In the genomic region with DNA sequence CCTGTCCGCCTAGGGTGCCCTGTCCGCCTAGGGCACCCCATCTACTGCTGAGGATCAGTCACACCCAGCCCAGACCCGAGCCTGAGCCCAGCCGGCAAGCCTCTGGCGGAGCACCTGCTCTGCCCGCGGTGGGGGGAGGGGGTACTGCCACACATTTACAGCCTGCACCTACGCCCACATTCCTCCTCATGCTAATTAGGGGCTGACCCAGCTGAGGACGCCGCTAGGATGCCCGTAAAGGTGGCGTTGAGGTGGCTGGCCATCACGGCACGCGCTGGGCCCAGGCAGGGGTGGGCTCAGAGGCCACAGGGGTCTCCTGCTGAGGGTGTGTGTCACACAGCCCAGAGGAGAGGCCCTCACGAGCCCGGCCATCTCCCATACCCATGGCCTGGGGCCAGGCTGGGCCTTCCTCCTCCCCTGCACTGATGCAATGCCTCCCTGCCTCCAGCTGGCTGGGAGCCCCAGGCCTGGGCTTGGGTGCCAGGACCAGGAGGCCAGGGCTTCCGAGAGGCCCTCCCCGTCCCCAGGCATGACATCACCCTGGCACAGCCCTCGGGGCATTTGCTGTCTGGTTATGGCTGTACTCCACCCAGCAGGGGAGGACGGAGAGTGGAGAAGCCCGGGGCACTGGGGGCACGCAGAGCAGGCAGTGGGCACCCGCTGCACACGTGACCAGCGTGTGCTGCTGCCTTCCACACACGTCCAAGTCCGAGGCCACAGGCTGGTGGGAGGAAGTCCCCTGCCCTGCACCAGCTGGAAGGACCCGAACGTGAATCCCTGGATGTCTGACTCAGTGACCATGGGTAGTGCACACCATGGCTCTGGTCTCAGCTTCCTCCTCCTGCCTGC, we compare ENCODE assay signal across 8 cellular contexts. TPM values are rescaled to one million over a fixed set of nuclear protein-coding genes. Genes with fewer than 3 reads are reported as not detected.
DNase-seq lines count a peak whose midpoint lies in the region; ATAC-seq, FAIRE-seq and TF ChIP-seq lines count a peak whose summit lies in the region.

No MANE protein-coding gene starts in this region.

- no peak for TF ChIP-seq EP300 in HepG2 (IDR thresholded peaks at IDR 0.05; ENCODE audit: low read depth in 2 of 2, low read length in 2 of 2)
- TF ChIP-seq EP300 in HepG2 (CRISPR knock-in tag; IDR thresholded peaks at IDR 0.05; ENCODE audit: borderline replicate concordance) = no peak

- no peak overlapping the region for H3K4me2 ChIP-seq in HepG2 (ENCODE audit: low read depth, low read length)

- TF ChIP-seq CTCF in AG04449 (IDR thresholded peaks at IDR 0.05; ENCODE audit: insufficient read depth, low read length, missing control alignments) (no peak), HepG2 (CRISPR knock-in tag; IDR thresholded peaks at IDR 0.05) (no peak), thyroid gland (IDR thresholded peaks at IDR 0.05) (peak in 1 of 6 experiments; percentile 5)

- intact Hi-C loops in HepG2 (cut with micrococcal nuclease; ENCODE audit: unreplicated experiment) = no loop called here
- intact Hi-C loops in thyroid gland (cut with DNase I) = no loop called here

- H3K9ac ChIP-seq in HepG2 (ENCODE audit: insufficient read depth, low read depth, low read length) = no peak overlapping the region

- ATAC-seq in HepG2 (no peak), GM21515 (IDR thresholded peaks at IDR 0.05; ENCODE audit: unreplicated experiment) (no peak), GM18858 (IDR thresholded peaks at IDR 0.05; ENCODE audit: unreplicated experiment) (no peak), GM21717 (IDR thresholded peaks at IDR 0.05; ENCODE audit: unreplicated experiment) (no peak)

- H3K4me1 ChIP-seq in HepG2 (ENCODE audit: insufficient read depth, low read length) = no peaks in the 10 kb centered on the region
- H3K4me1 ChIP-seq in thyroid gland = peaks cover 9 to 29% of the 10 kb centered on the region in 2 donors

- H3K9me3 ChIP-seq in HepG2 (ENCODE audit: low read length) (no peaks in the 10 kb centered on the region), thyroid gland (no peaks in the 10 kb centered on the region)

- no peak for FAIRE-seq in HepG2 (lab: Jason Lieb, UNC)

- H3K27ac ChIP-seq in HepG2 (ENCODE audit: extremely low read length, insufficient read depth, low read length) (no peak overlapping the region), thyroid gland (peak overlapping the region in 2 of 3 donors; percentile 23 to 55)

- DNase-seq in AG04449 (ENCODE audit: low read depth, low spot score) (peak; percentile 34), NAMALWA (ENCODE audit: low spot score) (peak; percentile 33), cerebellar nuclear complex (lab: John Stamatoyannopoulos, UW) (peak; percentile 87 to 91), HepG2 (ENCODE audit: low spot score) (no peak), thyroid gland (peak; percentile 79 to 84)

- CTCF ChIA-PET in AG04449 (lab: Yijun Ruan, JAX) = interaction anchor here (0.8 to 6.0 kb wide), 8 partner anchors 7 to 93 kb away, joined by 3 to 47 read pairs (median 5); no protein-coding TSS in a partner anchor
- CTCF ChIA-PET in HepG2 (lab: Yijun Ruan, JAX; ENCODE audit: low intra/inter-chr PET ratio, low total read pairs) = no interaction called here

- no peak for TF ChIP-seq POLR2A in HepG2 (IDR thresholded peaks at IDR 0.05; ENCODE audit: insufficient read depth in 1 of 2, low read depth in 2 of 2, low read length in 2 of 2)
- no peak for TF ChIP-seq POLR2A in thyroid gland (IDR thresholded peaks at IDR 0.05)

- no TSS peak for BruUV-seq in HepG2 (replicated peaks; lab: Mats Ljungman, UMichigan)

- no peak for TF ChIP-seq RAD21 in HepG2 (CRISPR knock-in tag; IDR thresholded peaks at IDR 0.05)

- 94% methylated on average over 14 of the region's 30 CpGs for WGBS in HepG2 (ENCODE audit: low lambda C conversion rate)
- 57 to 70% methylated on average over 11 to 16 of the region's 30 CpGs for WGBS in thyroid gland, 2 donors

- no peaks in the 10 kb centered on the region for H3K27me3 ChIP-seq in HepG2 (ENCODE audit: control insufficient read depth in 1 of 2, insufficient read depth in 2 of 2, low read length in 2 of 2)
- no peaks in the 10 kb centered on the region for H3K27me3 ChIP-seq in thyroid gland

- H4K20me1 ChIP-seq in HepG2 (ENCODE audit: insufficient read depth, low read length) = peaks cover 4% of the 10 kb centered on the region; the same call in 1 of the 2 replicates

- H3K4me3 ChIP-seq in AG04449 (ENCODE audit: low read depth, low read length) (no peak overlapping the region), HepG2 (replicated peaks in 1 of 3; ENCODE audit: insufficient read depth in 1 of 3, low read depth in 2 of 3, low read length in 3 of 3) (no peak overlapping the region), thyroid gland (replicated peaks in 1 of 3) (no peak overlapping the region)

- H3K79me2 ChIP-seq in HepG2 (ENCODE audit: insufficient read depth, low read length) = no peaks in the 10 kb centered on the region

- POLR2A ChIA-PET in AG04449 (lab: Yijun Ruan, JAX) = no interaction called here
- POLR2A ChIA-PET in HepG2 (lab: Yijun Ruan, JAX) = no interaction called here

- H2AFZ ChIP-seq in HepG2 (ENCODE audit: low read length) = no peak overlapping the region

- in situ Hi-C loops in HepG2 (cut with HindIII; ENCODE audit: extremely low pct_ligation_motif_present, low pct_unique_long_range_greater_than_20kb) = no loop called here

- H3K36me3 ChIP-seq in HepG2 (replicated peaks in 1 of 2; ENCODE audit: control insufficient read depth in 1 of 2, insufficient read depth in 2 of 2, low read length in 2 of 2) (peaks cover 0 to 1% of the 10 kb centered on the region in 2 experiments; a peak in 1 of 5 replicates), thyroid gland (peaks cover 5 to 9% of the 10 kb centered on the region in 2 donors)

RNA-seq across cellular contexts. Expression of gene DUSP8, which starts 12.7 kb away (rescaled TPM):
- total RNA-seq in HepG2 (2016; rRNA removed; fragmentation: Illumina TruSeq; extraction: Trizol) (0.95 and 1.8 TPM in 2 replicates), thyroid gland (1 to 10 TPM; 1.3 to 3.5 (median 2.5) TPM)
- total RNA-seq in HepG2 (2016; cell fraction: cytosol; rRNA removed; fragmentation: Illumina TruSeq; extraction: Trizol; ENCODE audit: low read depth) = 0.30 and 0.62 TPM in 2 replicates
- 1.1 and 2.2 TPM in 2 replicates for total RNA-seq in HepG2 (2016; cell fraction: insoluble cytoplasmic fraction; rRNA removed; fragmentation: Illumina TruSeq; extraction: Trizol)
- total RNA-seq in HepG2 (2016; cell fraction: membrane; rRNA removed; fragmentation: Illumina TruSeq; extraction: Trizol) = 1.2 and 1.3 TPM in 2 replicates
- total RNA-seq in HepG2 (2016; cell fraction: nucleus; rRNA removed; fragmentation: Illumina TruSeq; extraction: Trizol) = 1.1 and 1.3 TPM in 2 replicates
- polyA plus RNA-seq in HepG2 (2011; rRNA removed) = 8.0 and 15.4 TPM in 2 replicates
- polyA plus RNA-seq in HepG2 (2011; cell fraction: cytosol; rRNA removed) = 7.3 and 9.2 TPM in 2 replicates
- 11.7 and 12.2 TPM in 2 replicates for polyA plus RNA-seq in HepG2 (2011; cell fraction: nucleus; rRNA removed)
- polyA plus RNA-seq in HepG2 (2012) = 13.2 and 23.6 TPM in 2 replicates
- 0.49 and 1.5 TPM in 2 replicates for polyA plus RNA-seq in HepG2 (2016; cell fraction: cytosol; fragmentation: Illumina TruSeq; extraction: Trizol; ENCODE audit: low read depth)
- polyA plus RNA-seq in HepG2 (2016; cell fraction: insoluble cytoplasmic fraction; fragmentation: Illumina TruSeq; extraction: Trizol; ENCODE audit: low read depth) = 3.4 and 4.9 TPM in 2 replicates
- 2.0 and 2.8 TPM in 2 replicates for polyA plus RNA-seq in HepG2 (2016; cell fraction: membrane; fragmentation: Illumina TruSeq; extraction: Trizol; ENCODE audit: low read depth)
- 5.9 and 6.8 TPM in 2 replicates for polyA plus RNA-seq in HepG2 (2016; cell fraction: nucleus; fragmentation: Illumina TruSeq; extraction: Trizol; ENCODE audit: insufficient read depth, low read depth)
- polyA minus RNA-seq in HepG2 (2011; rRNA and poly(A)+ RNA removed; ENCODE audit: low replicate concordance) = 5.4 and 14.1 TPM in 2 replicates
- polyA minus RNA-seq in HepG2 (2011; cell fraction: cytosol; rRNA and poly(A)+ RNA removed) = 4.0 and 5.3 TPM in 2 replicates
- 0.90 and 3.0 TPM in 2 replicates for polyA minus RNA-seq in HepG2 (2011; cell fraction: nucleus; rRNA and poly(A)+ RNA removed)

RNA-seq across cellular contexts. Expression of gene KRTAP5-1, which starts 25.8 kb away (rescaled TPM):
- total RNA-seq in HepG2 (2016; rRNA removed; fragmentation: Illumina TruSeq; extraction: Trizol) (not detected in 2 replicates), thyroid gland (not detected)
- total RNA-seq in HepG2 (2016; cell fraction: cytosol; rRNA removed; fragmentation: Illumina TruSeq; extraction: Trizol; ENCODE audit: low read depth) = not detected in 2 replicates
- not detected in 2 replicates for total RNA-seq in HepG2 (2016; cell fraction: insoluble cytoplasmic fraction; rRNA removed; fragmentation: Illumina TruSeq; extraction: Trizol)
- not detected in 2 replicates for total RNA-seq in HepG2 (2016; cell fraction: membrane; rRNA removed; fragmentation: Illumina TruSeq; extraction: Trizol)
- not detected in 2 replicates for total RNA-seq in HepG2 (2016; cell fraction: nucleus; rRNA removed; fragmentation: Illumina TruSeq; extraction: Trizol)
- not detected in 2 replicates for polyA plus RNA-seq in HepG2 (2011; rRNA removed)
- polyA plus RNA-seq in HepG2 (2011; cell fraction: cytosol; rRNA removed) = not detected in 2 replicates
- polyA plus RNA-seq in HepG2 (2011; cell fraction: nucleus; rRNA removed) = not detected in 2 replicates
- 0.25 and 0.99 TPM in 2 replicates for polyA plus RNA-seq in HepG2 (2012)
- not detected in 2 replicates for polyA plus RNA-seq in HepG2 (2016; cell fraction: cytosol; fragmentation: Illumina TruSeq; extraction: Trizol; ENCODE audit: low read depth)
- polyA plus RNA-seq in HepG2 (2016; cell fraction: insoluble cytoplasmic fraction; fragmentation: Illumina TruSeq; extraction: Trizol; ENCODE audit: low read depth) = not detected in 2 replicates
- polyA plus RNA-seq in HepG2 (2016; cell fraction: membrane; fragmentation: Illumina TruSeq; extraction: Trizol; ENCODE audit: low read depth) = not detected in 2 replicates
- polyA plus RNA-seq in HepG2 (2016; cell fraction: nucleus; fragmentation: Illumina TruSeq; extraction: Trizol; ENCODE audit: insufficient read depth, low read depth) = not detected in 2 replicates
- polyA minus RNA-seq in HepG2 (2011; rRNA and poly(A)+ RNA removed; ENCODE audit: low replicate concordance) = not detected in 2 replicates
- not detected in 2 replicates for polyA minus RNA-seq in HepG2 (2011; cell fraction: cytosol; rRNA and poly(A)+ RNA removed)
- not detected in 2 replicates for polyA minus RNA-seq in HepG2 (2011; cell fraction: nucleus; rRNA and poly(A)+ RNA removed)

RNA-seq across cellular contexts. Expression of gene KRTAP5-2, which starts 38.8 kb away (rescaled TPM):
- total RNA-seq in HepG2 (2016; rRNA removed; fragmentation: Illumina TruSeq; extraction: Trizol) = not detected in 2 replicates
- total RNA-seq in HepG2 (2016; cell fraction: cytosol; rRNA removed; fragmentation: Illumina TruSeq; extraction: Trizol; ENCODE audit: low read depth) = not detected in 2 replicates
- total RNA-seq in HepG2 (2016; cell fraction: insoluble cytoplasmic fraction; rRNA removed; fragmentation: Illumina TruSeq; extraction: Trizol) = not detected in 2 replicates
- not detected in 2 replicates for total RNA-seq in HepG2 (2016; cell fraction: membrane; rRNA removed; fragmentation: Illumina TruSeq; extraction: Trizol)
- total RNA-seq in HepG2 (2016; cell fraction: nucleus; rRNA removed; fragmentation: Illumina TruSeq; extraction: Trizol) = not detected in 2 replicates
- polyA plus RNA-seq in HepG2 (2011; rRNA removed) = not detected in 2 replicates
- not detected in 2 replicates for polyA plus RNA-seq in HepG2 (2011; cell fraction: cytosol; rRNA removed)
- not detected in 2 replicates for polyA plus RNA-seq in HepG2 (2011; cell fraction: nucleus; rRNA removed)
- polyA plus RNA-seq in HepG2 (2012) = 0.29 and 0.55 TPM in 2 replicates
- polyA plus RNA-seq in HepG2 (2016; cell fraction: cytosol; fragmentation: Illumina TruSeq; extraction: Trizol; ENCODE audit: low read depth) = not detected in 2 replicates
- not detected in 2 replicates for polyA plus RNA-seq in HepG2 (2016; cell fraction: insoluble cytoplasmic fraction; fragmentation: Illumina TruSeq; extraction: Trizol; ENCODE audit: low read depth)
- polyA plus RNA-seq in HepG2 (2016; cell fraction: membrane; fragmentation: Illumina TruSeq; extraction: Trizol; ENCODE audit: low read depth) = not detected in 2 replicates
- not detected in 2 replicates for polyA plus RNA-seq in HepG2 (2016; cell fraction: nucleus; fragmentation: Illumina TruSeq; extraction: Trizol; ENCODE audit: insufficient read depth, low read depth)
- 0.21 TPM in 1 of 2 replicates, not detected in the other for polyA minus RNA-seq in HepG2 (2011; rRNA and poly(A)+ RNA removed; ENCODE audit: low replicate concordance)
- not detected in 2 replicates for polyA minus RNA-seq in HepG2 (2011; cell fraction: cytosol; rRNA and poly(A)+ RNA removed)
- polyA minus RNA-seq in HepG2 (2011; cell fraction: nucleus; rRNA and poly(A)+ RNA removed) = not detected in 2 replicates
- not detected for total RNA-seq in thyroid gland

RNA-seq across cellular contexts. Expression of gene KRTAP5-3, which starts 48.9 kb away (rescaled TPM):
- total RNA-seq in HepG2 (2016; rRNA removed; fragmentation: Illumina TruSeq; extraction: Trizol) (not detected in 2 replicates), thyroid gland (not detected)
- not detected in 2 replicates for total RNA-seq in HepG2 (2016; cell fraction: cytosol; rRNA removed; fragmentation: Illumina TruSeq; extraction: Trizol; ENCODE audit: low read depth)
- total RNA-seq in HepG2 (2016; cell fraction: insoluble cytoplasmic fraction; rRNA removed; fragmentation: Illumina TruSeq; extraction: Trizol) = not detected in 2 replicates
- not detected in 2 replicates for total RNA-seq in HepG2 (2016; cell fraction: membrane; rRNA removed; fragmentation: Illumina TruSeq; extraction: Trizol)
- not detected in 2 replicates for total RNA-seq in HepG2 (2016; cell fraction: nucleus; rRNA removed; fragmentation: Illumina TruSeq; extraction: Trizol)
- not detected in 2 replicates for polyA plus RNA-seq in HepG2 (2011; rRNA removed)
- not detected in 2 replicates for polyA plus RNA-seq in HepG2 (2011; cell fraction: cytosol; rRNA removed)
- not detected in 2 replicates for polyA plus RNA-seq in HepG2 (2011; cell fraction: nucleus; rRNA removed)
- polyA plus RNA-seq in HepG2 (2012) = not detected in 2 replicates
- polyA plus RNA-seq in HepG2 (2016; cell fraction: cytosol; fragmentation: Illumina TruSeq; extraction: Trizol; ENCODE audit: low read depth) = not detected in 2 replicates
- not detected in 2 replicates for polyA plus RNA-seq in HepG2 (2016; cell fraction: insoluble cytoplasmic fraction; fragmentation: Illumina TruSeq; extraction: Trizol; ENCODE audit: low read depth)
- polyA plus RNA-seq in HepG2 (2016; cell fraction: membrane; fragmentation: Illumina TruSeq; extraction: Trizol; ENCODE audit: low read depth) = not detected in 2 replicates
- polyA plus RNA-seq in HepG2 (2016; cell fraction: nucleus; fragmentation: Illumina TruSeq; extraction: Trizol; ENCODE audit: insufficient read depth, low read depth) = not detected in 2 replicates
- polyA minus RNA-seq in HepG2 (2011; rRNA and poly(A)+ RNA removed; ENCODE audit: low replicate concordance) = not detected in 2 replicates
- polyA minus RNA-seq in HepG2 (2011; cell fraction: cytosol; rRNA and poly(A)+ RNA removed) = not detected in 2 replicates
- polyA minus RNA-seq in HepG2 (2011; cell fraction: nucleus; rRNA and poly(A)+ RNA removed) = not detected in 2 replicates
